Comparison of ENCODE assay signal across 8 cellular contexts in the genomic region with DNA sequence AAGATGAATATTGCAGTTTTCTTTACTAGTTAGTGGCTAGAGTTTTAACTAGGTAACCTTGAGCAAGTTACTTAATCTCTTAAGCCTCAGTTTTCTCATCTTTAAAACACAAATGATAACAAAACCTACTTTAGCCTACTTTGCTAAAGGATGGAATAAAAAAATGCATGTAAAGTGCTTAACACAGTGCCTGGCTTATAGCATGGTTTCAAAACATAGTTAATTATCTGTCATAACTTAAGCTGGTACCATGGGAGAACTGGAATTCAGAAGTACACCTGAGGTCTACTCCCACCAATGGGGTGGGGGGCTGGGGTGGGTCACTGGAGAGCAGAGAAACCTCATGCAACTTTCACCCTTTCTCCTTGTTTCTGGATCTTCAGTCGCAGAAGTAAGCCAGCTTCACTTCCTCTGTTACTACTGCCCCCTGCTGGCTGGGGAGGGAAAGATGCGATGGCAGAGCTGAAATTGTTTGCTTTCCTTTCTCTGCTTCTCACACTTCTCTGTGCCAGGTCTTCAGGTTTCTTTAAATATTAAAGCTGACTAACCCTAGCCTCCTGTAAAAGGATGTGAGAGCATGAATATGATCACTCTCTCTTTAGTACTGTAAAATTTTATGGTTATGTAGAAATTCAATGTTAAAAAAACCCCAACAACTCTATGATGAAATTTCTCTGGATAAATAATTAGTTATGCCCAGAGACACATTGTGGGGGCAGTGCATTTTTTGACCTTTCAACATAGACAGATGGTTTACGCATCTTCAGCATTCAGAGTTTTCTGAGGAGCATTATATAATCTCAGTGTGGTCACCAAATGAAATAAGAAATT.
DNase-seq lines count a peak whose midpoint lies in the region; ATAC-seq lines count a peak whose summit lies in the region.

No MANE protein-coding gene starts in this region.

- ATAC-seq in HG02981 (IDR thresholded peaks at IDR 0.05; ENCODE audit: unreplicated experiment) = peak; percentile 81
- peak; percentile 75 for ATAC-seq in memory B cell (ENCODE audit: low read depth)

- no peak overlapping the region for H3K4me3 Mint-ChIP-seq in memory B cell

- peaks cover 10% of the 10 kb centered on the region for H3K27me3 Mint-ChIP-seq in memory B cell

- DNase-seq in NCI-H1436 (lab: John Stamatoyannopoulos, UW) = peak; percentile 82
- no peak for DNase-seq in NCI-H1436 treated with DMSO at 0.1 percent for 48 hours (lab: John Stamatoyannopoulos, UW)
- DNase-seq in NCI-H345 (lab: John Stamatoyannopoulos, UW) = peak; percentile 68
- DNase-seq in activated CD4-positive, alpha-beta T cell treated with anti-CD3 and anti-CD28 coated beads, Interleukin-2, amount 50 U/mL, for 24 hours (ENCODE audit: low read depth in 1 of 2, low spot score in 1 of 2) = peak; percentile 9 to 58
- peak; percentile 48 for DNase-seq in effector CD4-positive, alpha-beta T cell
- peak; percentile 83 to 90 for DNase-seq in memory B cell (ENCODE audit: low spot score in 2 of 2)
- peak; percentile 10 for DNase-seq in stimulated activated CD8-positive, alpha-beta memory T cell treated with anti-CD3 and anti-CD28 coated beads, Interleukin-12 subunit alpha, Interleukin-12 subunit beta, amount 100 ng/mL, for 4 hours (ENCODE audit: low read depth)

- H3K9me3 Mint-ChIP-seq in memory B cell = peaks cover 1% of the 10 kb centered on the region

- H3K27ac Mint-ChIP-seq in memory B cell = no peak overlapping the region

- no peaks in the 10 kb centered on the region for H3K4me1 Mint-ChIP-seq in memory B cell

- peaks cover 1% of the 10 kb centered on the region for H3K36me3 Mint-ChIP-seq in memory B cell
